ENCODE assay signal across 26 cellular contexts in genomic region chr12:18919826-18920511, GRCh38.
"Had no signal": no experiment of that assay in that cellular context is flagged by ENCODE, and none has a peak within 500 bp of the region (broad histone marks: within the 10 kb centered on the region; RNA-seq: fewer than 3 reads in every experiment).

No MANE protein-coding gene starts in this region.

- FAIRE-seq: astrocyte, frontal cortex, TTC549 had no signal

- ATAC-seq: activated T-helper 17 cell treated with anti-CD3 and anti-CD28 coated beads, Interleukin-2, amount 50 U/mL, for 72 hours; stimulated activated memory B cell treated with anti-CD40 and anti-IgM and Interleukin-4, amounts not matched to agents 10 μg/mL and 1 μg/mL and 100 μg/mL, for 72 hours had no signal

- H3K27ac ChIP-seq: adrenal gland, esophagus muscularis mucosa, right lobe of liver, skin epidermis, stomach, suprapubic skin, tibial nerve, uterus had no signal

- H3K36me3 ChIP-seq: adrenal gland, esophagus muscularis mucosa, right lobe of liver, stomach, suprapubic skin, tibial nerve, uterus had no signal

- H3K4me1 ChIP-seq: adrenal gland, esophagus muscularis mucosa, right lobe of liver, stomach, suprapubic skin, tibial nerve, uterus had no signal

- H3K9me3 ChIP-seq: adrenal gland, esophagus muscularis mucosa, right lobe of liver, stomach, suprapubic skin, tibial nerve, uterus had no signal

- H3K4me3 ChIP-seq: adrenal gland, esophagus muscularis mucosa, right lobe of liver, skin epidermis, stomach, suprapubic skin, tibial nerve, uterus had no signal

- H3K27me3 ChIP-seq: adrenal gland, esophagus muscularis mucosa, right lobe of liver, stomach, suprapubic skin, tibial nerve, uterus had no signal

- DNase-seq: activated CD4-positive, alpha-beta T cell treated with anti-CD3 and anti-CD28 coated beads for 1 hour; activated CD4-positive, alpha-beta T cell treated with anti-CD3 and anti-CD28 coated beads, Interleukin-2, amount 50 U/mL, for 1 hour; activated naive CD4-positive, alpha-beta T cell; activated T-cell treated with anti-CD3 and anti-CD28 coated beads, Interleukin-2, amount 50 U/mL, for 1 hour; adrenal gland; central memory CD4-positive, alpha-beta T cell; effector memory CD4-positive, alpha-beta T cell; glutamatergic neuron; hippocampal formation; kidney glomerular epithelial cell; mesenchymal stem cell; naive B cell; nucleus accumbens; right lobe of liver; stimulated activated CD4-positive, alpha-beta T cell treated with anti-CD3 and anti-CD28 coated beads, Interleukin-2, amount 100 ng/mL, for 24 hours; stomach; uterus had no signal
